ENCODE assay signal across 25 cellular contexts in the genomic region with DNA sequence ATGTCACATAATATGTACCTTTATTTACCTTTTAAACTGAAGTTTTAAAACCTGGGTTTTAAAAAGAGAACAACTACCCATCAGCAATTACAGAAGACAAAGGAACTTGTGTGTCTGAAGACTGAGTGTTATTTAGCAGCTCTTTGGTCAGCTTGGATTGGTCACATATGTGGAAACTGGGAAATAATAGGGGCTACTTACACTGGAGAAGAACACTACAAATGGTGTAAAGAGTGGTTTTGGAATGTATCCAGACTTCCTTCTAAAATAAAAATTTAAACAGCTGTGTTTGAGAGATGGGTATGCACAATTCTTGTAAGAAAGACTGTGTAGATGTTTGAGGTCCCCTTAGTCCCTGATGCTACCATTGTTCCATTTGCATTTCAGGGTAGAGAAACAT. TPM values are rescaled to one million over a fixed set of nuclear protein-coding genes. Genes with fewer than 3 reads are reported as not detected.
"Had no signal": no experiment of that assay in that cellular context is flagged by ENCODE, and none has a peak within 500 bp of the region (broad histone marks: within the 10 kb centered on the region; RNA-seq: fewer than 3 reads in every experiment).

No MANE protein-coding gene starts in this region.

- ATAC-seq: activated CD8-positive, alpha-beta T cell treated with anti-CD3 and anti-CD28 coated beads, Interleukin-2, amount 10 ng/mL, durations not matched to agents 7 days and 5 days; lower lobe of right lung; naive thymus-derived CD4-positive, alpha-beta T cell; right lobe of liver; stimulated activated memory B cell treated with anti-CD40 and anti-IgM and Interleukin-4, amounts not matched to agents 10 μg/mL and 1 μg/mL and 100 μg/mL, for 72 hours had no signal

- H3K27ac Mint-ChIP-seq: activated CD8-positive, alpha-beta T cell treated with anti-CD3 and anti-CD28 coated beads, Interleukin-2, amount 10 ng/mL, durations not matched to agents 7 days and 5 days; activated naive CD8-positive, alpha-beta T cell; activated T-helper 1 cell treated with anti-CD3 and anti-CD28 coated beads, Interleukin-12 subunit alpha, Interleukin-12 subunit beta, Interleukin-2, Interleukin-4 antibody, amounts not matched to agents 30 ng/mL and 10 ng/mL and 1 ng/mL, durations not matched to agents 14 hours and 24 hours and 36 hours; naive thymus-derived CD4-positive, alpha-beta T cell; neural progenitor cell; stimulated activated memory B cell treated with anti-CD40 and anti-IgM and Interleukin-4, amounts not matched to agents 10 μg/mL and 1 μg/mL and 100 μg/mL, for 72 hours had no signal

- H3K4me3 Mint-ChIP-seq: activated CD8-positive, alpha-beta T cell treated with anti-CD3 and anti-CD28 coated beads, Interleukin-2, amount 10 ng/mL, durations not matched to agents 7 days and 5 days; activated naive CD8-positive, alpha-beta T cell; activated T-helper 1 cell treated with anti-CD3 and anti-CD28 coated beads, Interleukin-12 subunit alpha, Interleukin-12 subunit beta, Interleukin-2, Interleukin-4 antibody, amounts not matched to agents 30 ng/mL and 10 ng/mL and 1 ng/mL, durations not matched to agents 14 hours and 24 hours and 36 hours; naive thymus-derived CD4-positive, alpha-beta T cell; neural progenitor cell; stimulated activated memory B cell treated with anti-CD40 and anti-IgM and Interleukin-4, amounts not matched to agents 10 μg/mL and 1 μg/mL and 100 μg/mL, for 72 hours had no signal

- FAIRE-seq: keratinocyte, small intestine, urothelium cell line had no signal

- H3K4me3 ChIP-seq: adrenal gland, lower lobe of right lung, neural progenitor cell, right lobe of liver, stomach, transverse colon had no signal

- H3K27me3 ChIP-seq: adrenal gland had no signal

- DNase-seq: activated CD4-positive, alpha-beta T cell treated with anti-CD3 and anti-CD28 coated beads for 1 hour; activated CD4-positive, alpha-beta T cell treated with anti-CD3 and anti-CD28 coated beads, Interleukin-2, amount 50 U/mL, for 1 hour; activated CD8-positive, alpha-beta T cell treated with anti-CD3 and anti-CD28 coated beads, Interleukin-2, amount 10 ng/mL, durations not matched to agents 7 days and 5 days; activated gamma-delta T cell treated with Interleukin-2 at 50 U/mL for 16 hours; adrenal gland; cerebellar nuclear complex; cortex of kidney; foreskin fibroblast; lower lobe of right lung; mesendoderm; naive thymus-derived CD4-positive, alpha-beta T cell; posterior cingulate gyrus; right lobe of liver; small intestine; stimulated activated CD4-positive, alpha-beta T cell treated with anti-CD3 and anti-CD28 coated beads, Interleukin-2, amount 100 ng/mL, for 24 hours; stomach; T-helper 9 cell; transverse colon had no signal

- H2AFZ ChIP-seq: neural progenitor cell had no signal

- H3K4me2 ChIP-seq: neural progenitor cell had no signal

- H3K9me3 Mint-ChIP-seq: activated T-helper 1 cell treated with anti-CD3 and anti-CD28 coated beads, Interleukin-12 subunit alpha, Interleukin-12 subunit beta, Interleukin-2, Interleukin-4 antibody, amounts not matched to agents 30 ng/mL and 10 ng/mL and 1 ng/mL, durations not matched to agents 14 hours and 24 hours and 36 hours; naive thymus-derived CD4-positive, alpha-beta T cell; neural progenitor cell; stimulated activated memory B cell treated with anti-CD40 and anti-IgM and Interleukin-4, amounts not matched to agents 10 μg/mL and 1 μg/mL and 100 μg/mL, for 72 hours had no signal

- H3K9me3 ChIP-seq: adrenal gland, lower lobe of right lung, right lobe of liver, stomach, transverse colon had no signal

- H3K36me3 ChIP-seq: adrenal gland, lower lobe of right lung, neural progenitor cell, right lobe of liver, stomach, transverse colon had no signal

- H3K9ac ChIP-seq: neural progenitor cell had no signal

- H3K27ac ChIP-seq: adrenal gland, epithelial cell of prostate, lower lobe of right lung, neural progenitor cell, right lobe of liver, stomach, transverse colon had no signal

- H3K36me3 Mint-ChIP-seq: activated naive CD8-positive, alpha-beta T cell; stimulated activated memory B cell treated with anti-CD40 and anti-IgM and Interleukin-4, amounts not matched to agents 10 μg/mL and 1 μg/mL and 100 μg/mL, for 72 hours had no signal

RNA-seq across cellular contexts. Expression of gene TNFRSF19, which starts 13.3 kb away (rescaled TPM):
- total RNA-seq: activated T-helper 1 cell treated with anti-CD3 and anti-CD28 coated beads, Interleukin-12 subunit alpha, Interleukin-12 subunit beta, Interleukin-2, Interleukin-4 antibody, amounts not matched to agents 30 ng/mL and 10 ng/mL and 1 ng/mL, durations not matched to agents 14 hours and 24 hours and 36 hours had no signal
- polyA plus RNA-seq: naive thymus-derived CD4-positive, alpha-beta T cell had no signal
